19 cellular contexts compared by ENCODE assay signal in genomic region chr17:77750427-77751043, GRCh38.
"Had no signal": no experiment of that assay in that cellular context is flagged by ENCODE, and none has a peak within 500 bp of the region (broad histone marks: within the 10 kb centered on the region; RNA-seq: fewer than 3 reads in every experiment).

No MANE protein-coding gene starts in this region.

- H3K4me3 ChIP-seq: colonic mucosa, hepatocyte, lung, psoas muscle, right lobe of liver, thoracic aorta, transverse colon had no signal

- ATAC-seq: left colon; left ventricle myocardium superior; psoas muscle; right lobe of liver; stimulated activated naive B cell treated with anti-CD40 and anti-IgM and Interleukin-4, amounts not matched to agents 10 μg/mL and 1 μg/mL and 100 μg/mL, for 72 hours; stimulated activated naive CD8-positive, alpha-beta T cell treated with anti-CD3 and anti-CD28 coated beads, Interleukin-15, amount 100 ng/mL, for 72 hours had no signal

- H3K27me3 ChIP-seq: colonic mucosa, hepatocyte, right lobe of liver had no signal

- H3K36me3 ChIP-seq: colonic mucosa, right lobe of liver, thoracic aorta, transverse colon had no signal

- H3K9me3 ChIP-seq: colonic mucosa, psoas muscle, right lobe of liver, transverse colon had no signal

- DNase-seq: colonic mucosa; dermis blood vessel endothelial cell; foreskin melanocyte; left ventricle myocardium superior; mesenchymal stem cell; naive B cell; psoas muscle; retina; stimulated activated CD4-positive, alpha-beta T cell treated with anti-CD3 and anti-CD28 coated beads, Interleukin-2, amount 100 ng/mL, for 24 hours; stimulated activated CD4-positive, alpha-beta T cell treated with anti-CD3 and anti-CD28 coated beads, Interleukin-4, amount 100 ng/mL, for 4 hours; stimulated activated naive B cell treated with anti-CD40 and anti-IgM and Interleukin-4, amounts not matched to agents 10 μg/mL and 1 μg/mL and 100 μg/mL, for 72 hours; stimulated activated naive CD8-positive, alpha-beta T cell treated with anti-CD3 and anti-CD28 coated beads, Interleukin-15, amount 100 ng/mL, for 72 hours; transverse colon had no signal

- H3K4me1 ChIP-seq: colonic mucosa, parathyroid adenoma, psoas muscle, right lobe of liver, transverse colon had no signal

- H3K27ac ChIP-seq: colonic mucosa, hepatocyte, parathyroid adenoma, psoas muscle, right lobe of liver, thoracic aorta, transverse colon had no signal
